18 cellular contexts compared by ENCODE assay signal in the genomic region with DNA sequence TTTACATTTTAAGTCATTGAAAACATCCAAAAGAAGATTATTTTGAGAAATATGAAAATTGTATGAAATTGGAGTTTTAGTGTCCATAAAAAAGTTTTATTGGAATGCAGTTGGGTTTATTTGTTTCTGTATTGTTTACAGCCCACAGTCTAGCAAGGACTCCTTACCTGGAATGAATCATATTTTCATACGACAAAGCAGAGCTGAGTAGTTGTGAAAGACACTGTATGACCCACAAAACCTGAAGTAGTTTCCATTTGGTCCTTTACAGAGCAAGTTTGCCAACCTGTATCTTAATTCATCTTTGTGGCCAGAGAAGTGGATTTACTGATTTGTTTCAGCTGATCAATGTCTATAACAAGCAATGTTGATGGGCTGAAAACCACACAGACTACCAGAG. TPM values are rescaled to one million over a fixed set of nuclear protein-coding genes. Genes with fewer than 3 reads are reported as not detected.
"Had no signal": no experiment of that assay in that cellular context is flagged by ENCODE, and none has a peak within 500 bp of the region (broad histone marks: within the 10 kb centered on the region; RNA-seq: fewer than 3 reads in every experiment).

No MANE protein-coding gene starts in this region.

- H3K4me1 ChIP-seq: gastrocnemius medialis, SJSA1, tibial artery had no signal

- H3K9me3 Mint-ChIP-seq: endodermal cell; T-helper 2 cell treated with Interferon-gamma antibody and Interleukin-4, amounts not matched to agents 5 μg/mL and 100 μg/mL, for 36 hours had no signal

- H3K4me3 ChIP-seq: gastrocnemius medialis, heart right ventricle, left lung, SJSA1, tibial artery had no signal

- H3K27me3 ChIP-seq: gastrocnemius medialis, left lung, SJSA1, tibial artery had no signal

- H3K4me3 Mint-ChIP-seq: endodermal cell; memory B cell; T-helper 2 cell treated with Interferon-gamma antibody and Interleukin-4, amounts not matched to agents 5 μg/mL and 100 μg/mL, for 36 hours had no signal

- DNase-seq: activated CD4-positive, alpha-beta T cell treated with anti-CD3 and anti-CD28 coated beads, Interleukin-2, amount 50 U/mL, for 48 hours; activated gamma-delta T cell; dermis blood vessel endothelial cell; endodermal cell; erythroblast; gastrocnemius medialis; heart right ventricle; left lung; naive thymus-derived CD8-positive, alpha-beta T cell; stimulated activated CD4-positive, alpha-beta T cell treated with anti-CD3 and anti-CD28 coated beads, Interleukin-1b, Interleukin-23, amount 100 ng/mL, for 48 hours; SW 1271; tibial artery had no signal

- H3K27ac Mint-ChIP-seq: endodermal cell; memory B cell; naive thymus-derived CD8-positive, alpha-beta T cell; T-helper 2 cell treated with Interferon-gamma antibody and Interleukin-4, amounts not matched to agents 5 μg/mL and 100 μg/mL, for 36 hours had no signal

- H3K9me3 ChIP-seq: gastrocnemius medialis, SJSA1 had no signal

- ATAC-seq: gastrocnemius medialis; heart right ventricle; left lung; naive thymus-derived CD8-positive, alpha-beta T cell had no signal

- H3K36me3 Mint-ChIP-seq: naive thymus-derived CD8-positive, alpha-beta T cell had no signal

- H3K27ac ChIP-seq: gastrocnemius medialis, heart right ventricle, left lung, SJSA1, tibial artery had no signal

- H3K36me3 ChIP-seq: gastrocnemius medialis, heart right ventricle, left lung, SJSA1, tibial artery had no signal

- H3K4me1 Mint-ChIP-seq: endodermal cell had no signal

RNA-seq across cellular contexts. Expression of a gene that starts 10.3 kb away (rescaled TPM):
- total RNA-seq: astrocyte; chondrocyte; dermis blood vessel endothelial cell; endodermal cell; naive thymus-derived CD8-positive, alpha-beta T cell; renal cortical epithelial cell; SJSA1 had no signal
- polyA plus RNA-seq: naive thymus-derived CD8-positive, alpha-beta T cell had no signal

RNA-seq across cellular contexts. Expression of a gene that starts 15.6 kb away (rescaled TPM):
- total RNA-seq: chondrocyte, dermis blood vessel endothelial cell, endodermal cell, renal cortical epithelial cell, SJSA1 had no signal

RNA-seq across cellular contexts. Expression of a gene that starts 29.3 kb away (rescaled TPM):
- total RNA-seq: chondrocyte, dermis blood vessel endothelial cell, endodermal cell, renal cortical epithelial cell, SJSA1 had no signal

RNA-seq across cellular contexts. Expression of a gene that starts 56.6 kb away (rescaled TPM):
- total RNA-seq: astrocyte; chondrocyte; endodermal cell; gastrocnemius medialis; naive thymus-derived CD8-positive, alpha-beta T cell; renal cortical epithelial cell; SJSA1 had no signal
- polyA plus RNA-seq: naive thymus-derived CD8-positive, alpha-beta T cell had no signal
